In genomic region chr18:13823707-13824395, GRCh38 we compare ENCODE assay signal across 8 cellular contexts. TPM values are rescaled to one million over a fixed set of nuclear protein-coding genes. Genes with fewer than 3 reads are reported as not detected.
A peak's percentile ranks its signal among the peaks of the same experiment; 100 is the strongest.
DNase-seq lines count a peak whose midpoint lies in the region; ATAC-seq and TF ChIP-seq lines count a peak whose summit lies in the region.

MC5R (plus strand) TSS chr18:13824149; CDS start chr18:13825766, 1,617 bp downstream.

- no peak within 1 kb of the TSS for H4K91ac ChIP-seq in neuronal stem cell (ENCODE audit: low read depth, low read length, poor library complexity)

- peak within 1 kb of the TSS; percentile 19 for H3K18ac ChIP-seq in neuronal stem cell (ENCODE audit: low read length)

- H2BK5ac ChIP-seq in neuronal stem cell (ENCODE audit: low read length) = no peak within 1 kb of the TSS

- WGBS in neuronal stem cell (ENCODE audit: extremely low coverage in 2 of 2, insufficient read length in 2 of 2, insufficient replicate concordance in 1 of 2), 2 donors = 100% methylated on average over 1 of the region's 54 CpGs

- H3K79me1 ChIP-seq in neuronal stem cell (ENCODE audit: low read depth, low read length) = no peaks in the 10 kb centered on the region

- no peaks in the 10 kb centered on the region for H3K9me2 ChIP-seq in PC-3 (replicated peaks; ENCODE audit: low read length)

- H3K27me3 ChIP-seq in BJ (ENCODE audit: control insufficient read depth, insufficient read depth, low read length) = no peaks in the 10 kb centered on the region
- peaks cover 67% of the 10 kb centered on the region for H3K27me3 ChIP-seq in PC-3 (ENCODE audit: low read length)
- peaks cover 0 to 43% (median 5%) of the 10 kb centered on the region in 3 experiments for H3K27me3 ChIP-seq in neuronal stem cell (ENCODE audit: control insufficient read depth in 3 of 3, insufficient read depth in 3 of 3, low read depth in 1 of 3, low read length in 3 of 3)
- peaks cover 24 to 35% of the 10 kb centered on the region in 2 donors for H3K27me3 ChIP-seq in stomach smooth muscle (ENCODE audit: control insufficient read depth in 1 of 2, insufficient read depth in 2 of 2, low read length in 2 of 2)

- no peaks in the 10 kb centered on the region for H4K20me1 ChIP-seq in PC-3 (ENCODE audit: low read length)

- no peak within 1 kb of the TSS for H3K9ac ChIP-seq in PC-3 (ENCODE audit: low read length)
- no peak within 1 kb of the TSS for H3K9ac ChIP-seq in neuronal stem cell (ENCODE audit: low read depth, low read length, poor library complexity)
- H3K9ac ChIP-seq in stomach smooth muscle (ENCODE audit: low read length in 2 of 2) = no peak within 1 kb of the TSS

- no peak within 1 kb of the TSS for H3K4ac ChIP-seq in neuronal stem cell (ENCODE audit: low read length)

- no peak within 1 kb of the TSS for H2BK15ac ChIP-seq in neuronal stem cell (ENCODE audit: low read length)

- no TSS peak for BruUV-seq in PC-3 (replicated peaks; lab: Mats Ljungman, UMichigan)

- H3F3A ChIP-seq in PC-3 (ENCODE audit: low read length, unreplicated experiment) = no peaks in the 10 kb centered on the region

- H3K4me1 ChIP-seq in PC-3 (ENCODE audit: insufficient read depth, low read length) = peaks cover 3% of the 10 kb centered on the region; the same call in 1 of the 2 replicates
- peaks cover 0 to 8% of the 10 kb centered on the region in 2 donors for H3K4me1 ChIP-seq in neuronal stem cell (ENCODE audit: control insufficient read depth in 2 of 2, insufficient read depth in 1 of 2, low read depth in 1 of 2, low read length in 2 of 2)
- peaks cover 6% of the 10 kb centered on the region for H3K4me1 ChIP-seq in stomach smooth muscle (ENCODE audit: control insufficient read depth, insufficient read depth, low read length)

- H3K27ac ChIP-seq in PC-3 (ENCODE audit: low read length) = no peak within 1 kb of the TSS
- H3K27ac ChIP-seq in neuronal stem cell (replicated peaks; ENCODE audit: low read length) = no peak within 1 kb of the TSS
- H3K27ac ChIP-seq in stomach smooth muscle (ENCODE audit: low read length) = no peak within 1 kb of the TSS

- H2BK120ac ChIP-seq in neuronal stem cell (ENCODE audit: low read depth, low read length) = no peak within 1 kb of the TSS

- ATAC-seq in GM19035 (IDR thresholded peaks at IDR 0.05; ENCODE audit: unreplicated experiment) = peak; percentile 87
- peak; percentile 94 for ATAC-seq in HG03342 (IDR thresholded peaks at IDR 0.05; ENCODE audit: unreplicated experiment)
- peak; percentile 90 for ATAC-seq in PC-3

- no peak within 1 kb of the TSS for H3K23ac ChIP-seq in neuronal stem cell (ENCODE audit: low read depth, low read length, poor library complexity)

- TF ChIP-seq CTCF in BJ (IDR thresholded peaks at IDR 0.05; ENCODE audit: insufficient read depth, low read depth, low read length) = peak; percentile 66
- peak; percentile 89 for TF ChIP-seq CTCF in PC-3 (conservative IDR thresholded peaks at IDR 0.05; ENCODE audit: low read depth, low read length)
- TF ChIP-seq CTCF in fibroblast of the aortic adventitia (IDR thresholded peaks at IDR 0.05; ENCODE audit: insufficient read depth, low read length) = peak; percentile 76

- intact Hi-C loops in PC-3 (cut with micrococcal nuclease) = loop anchor here (2.0 kb wide), 1 partner anchor 263 kb away; no protein-coding TSS in a partner anchor

- POLR2A ChIA-PET in BJ (lab: Charles Lee) (no interaction called here), PC-3 (lab: Charles Lee; ENCODE audit: unreplicated experiment) (no interaction called here)

- H2AFZ ChIP-seq in PC-3 (ENCODE audit: low read length) (peak within 1 kb of the TSS; percentile 62), neuronal stem cell (ENCODE audit: low read length) (peak within 1 kb of the TSS; percentile 92)

- no peaks in the 10 kb centered on the region for H3K36me3 ChIP-seq in BJ (ENCODE audit: control insufficient read depth, insufficient read depth, low read length)
- no peaks in the 10 kb centered on the region for H3K36me3 ChIP-seq in PC-3 (ENCODE audit: low read depth, low read length)
- no peaks in the 10 kb centered on the region for H3K36me3 ChIP-seq in neuronal stem cell (replicated peaks in 1 of 2; ENCODE audit: control insufficient read depth in 2 of 2, insufficient read depth in 2 of 2, low read length in 2 of 2)
- no peaks in the 10 kb centered on the region for H3K36me3 ChIP-seq in stomach smooth muscle (ENCODE audit: control insufficient read depth in 2 of 2, insufficient read depth in 2 of 2, low read length in 2 of 2)

- H3K4me2 ChIP-seq in PC-3 (ENCODE audit: low read length) = peak within 1 kb of the TSS; percentile 83
- peak within 1 kb of the TSS; percentile 63 for H3K4me2 ChIP-seq in neuronal stem cell (ENCODE audit: insufficient read depth, low read length, poor library complexity, severe bottlenecking)

- no peak within 1 kb of the TSS for H4K8ac ChIP-seq in neuronal stem cell (ENCODE audit: low read depth, low read length)

- no peaks in the 10 kb centered on the region for H3K9me3 ChIP-seq in PC-3 (ENCODE audit: low read length)
- H3K9me3 ChIP-seq in neuronal stem cell (replicated peaks in 1 of 2; ENCODE audit: control insufficient read depth in 2 of 2, insufficient read depth in 1 of 2, low read depth in 1 of 2, low read length in 2 of 2) = peaks cover 0 to 1% of the 10 kb centered on the region in 2 donors
- H3K9me3 ChIP-seq in stomach smooth muscle (ENCODE audit: control insufficient read depth in 2 of 2, low read length in 2 of 2) = no peaks in the 10 kb centered on the region

- H2AK5ac ChIP-seq in neuronal stem cell (ENCODE audit: low read depth, low read length) = no peak within 1 kb of the TSS

- CTCF ChIA-PET in BJ (lab: Yijun Ruan, JAX) (interaction anchor here (0.7 to 2.2 kb wide), 8 partner anchors 8 to 264 kb away, joined by 3 to 16 read pairs (median 3); no protein-coding TSS in a partner anchor), PC-3 (lab: Charles Lee) (interaction anchor here (0.6 to 0.9 kb wide), 3 partner anchors 98 to 227 kb away, joined by 3 to 7 read pairs (median 3); partner anchors contain the start of genes FAM210A and RNMT)

- H3K4me3 ChIP-seq in BJ (ENCODE audit: low read depth, low read length) (peak within 1 kb of the TSS; percentile 8; the same call in 1 of the 2 replicates), PC-3 (ENCODE audit: low read length) (peak within 1 kb of the TSS; percentile 62), fibroblast of the aortic adventitia (ENCODE audit: low read depth, low read length) (peak within 1 kb of the TSS; percentile 53), neuronal stem cell (ENCODE audit: low read length in 2 of 2) (peak within 1 kb of the TSS in 1 of 2 donors; percentile 27), stomach smooth muscle (ENCODE audit: low read length in 2 of 2) (peak within 1 kb of the TSS; percentile 65 to 67)

- DNase-seq in BJ (ENCODE audit: low read depth) (no peak), PC-3 (peak; percentile 61), activated T-helper 1 cell treated with Interleukin-2 at 50 U/mL for 16 hours (ENCODE audit: low read depth) (peak; percentile 51), fibroblast of the aortic adventitia (ENCODE audit: low read depth) (peak; percentile 27), neuronal stem cell (ENCODE audit: low spot score) (peak; percentile 68)

- no peak within 1 kb of the TSS for H2BK12ac ChIP-seq in neuronal stem cell (ENCODE audit: low read length)

- no peaks in the 10 kb centered on the region for H3K79me2 ChIP-seq in PC-3 (ENCODE audit: low read length)

- no peak within 1 kb of the TSS for H3K14ac ChIP-seq in neuronal stem cell (ENCODE audit: low read length)

RNA-seq across cellular contexts. Expression of gene MC5R, which starts in this region (rescaled TPM):
- polyA plus RNA-seq in BJ (2011; rRNA removed) = not detected in 2 replicates
- polyA minus RNA-seq in BJ (2011; rRNA and poly(A)+ RNA removed) = not detected in 2 replicates
- total RNA-seq in PC-3 (2014; rRNA removed) (not detected in 2 replicates), fibroblast of the aortic adventitia (ENCODE audit: low replicate concordance) (not detected in 2 replicates)
- 0.04 TPM for polyA plus RNA-seq in neuronal stem cell (2013, experiment 1 of 2)
- 0.06 TPM for polyA plus RNA-seq in neuronal stem cell (2013, experiment 2 of 2)

Comparison
In these comparisons a context has a peak if more than half of its experiments do, and no peak if none do; other contexts are left out.
1. Peak in DNase-seq, ATAC-seq, H3K4me3 ChIP-seq and H3K4me2 ChIP-seq in PC-3; RNA of the gene not detected or under 1 TPM.
2. Peak in DNase-seq and H3K4me3 ChIP-seq in fibroblast of the aortic adventitia; RNA of the gene not detected or under 1 TPM.